1 cellular context compared by ENCODE assay signal in the genomic region with DNA sequence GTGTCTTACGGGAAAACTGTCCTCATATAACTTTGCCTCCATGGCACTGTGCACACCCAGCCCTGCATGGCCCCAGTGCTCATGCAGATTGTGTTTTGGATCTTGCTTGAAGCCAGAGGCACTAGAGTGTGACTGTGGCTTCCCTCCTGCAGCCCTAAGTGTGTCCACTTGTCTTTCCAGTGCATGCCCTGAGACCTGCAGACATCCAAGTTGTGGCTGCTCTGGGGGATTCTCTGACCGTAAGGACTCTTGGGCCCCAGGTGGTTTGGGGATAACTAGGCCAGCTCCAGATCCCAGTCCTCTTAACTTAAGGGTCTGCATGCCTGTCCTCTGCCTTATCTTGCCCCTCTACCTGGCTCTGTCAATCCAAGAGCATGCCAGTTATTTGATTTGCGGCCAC.
TF ChIP-seq lines count a peak whose summit lies in the region.

No MANE protein-coding gene starts in this region.

TF ChIP-seq in H1, 55 proteins besides CTCF, POLR2A, EP300 and RAD21:
- no peak for TF ChIP-seq RFX5 (IDR thresholded peaks at IDR 0.05; ENCODE audit: borderline replicate concordance, low read depth, low read length)
- no peak for TF ChIP-seq SIN3A (conservative IDR thresholded peaks at IDR 0.05 in 1 of 2, IDR thresholded peaks at IDR 0.05 in 1 of 2; ENCODE audit: low read depth in 1 of 2, low read length in 2 of 2)
- no peak for TF ChIP-seq PHF8 (conservative IDR thresholded peaks at IDR 0.05; ENCODE audit: low read depth, low read length)
- TF ChIP-seq BRCA1 (IDR thresholded peaks at IDR 0.05; ENCODE audit: low read depth, low read length), result no peak
- TF ChIP-seq TCF12 (IDR thresholded peaks at IDR 0.05; ENCODE audit: low read depth, low read length), result no peak
- TF ChIP-seq FOSL1 (IDR thresholded peaks at IDR 0.05; ENCODE audit: insufficient read depth, low read depth, low read length), result no peak
- TF ChIP-seq POLR2AphosphoS5 (IDR thresholded peaks at IDR 0.05; ENCODE audit: low read depth, low read length), result no peak
- TF ChIP-seq, protein P1, sequence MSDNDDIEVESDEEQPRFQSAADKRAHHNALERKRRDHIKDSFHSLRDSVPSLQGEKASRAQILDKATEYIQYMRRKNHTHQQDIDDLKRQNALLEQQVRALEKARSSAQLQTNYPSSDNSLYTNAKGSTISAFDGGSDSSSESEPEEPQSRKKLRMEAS (IDR thresholded peaks at IDR 0.05), result no peak
- TF ChIP-seq JUN (IDR thresholded peaks at IDR 0.05; ENCODE audit: low read depth, low read length), result no peak
- TF ChIP-seq MAFK (IDR thresholded peaks at IDR 0.05; ENCODE audit: low read depth, low read length), result no peak
- no peak for TF ChIP-seq CEBPB (IDR thresholded peaks at IDR 0.05; ENCODE audit: low read depth, low read length)
- TF ChIP-seq GABPA (IDR thresholded peaks at IDR 0.05; ENCODE audit: borderline replicate concordance, insufficient read depth, low read length), result no peak
- no peak for TF ChIP-seq SRF (IDR thresholded peaks at IDR 0.05; ENCODE audit: low read depth, low read length)
- no peak for TF ChIP-seq KDM1A (IDR thresholded peaks at IDR 0.05; ENCODE audit: borderline replicate concordance, low read length)
- TF ChIP-seq SP2 (IDR thresholded peaks at IDR 0.05; ENCODE audit: low read length), result no peak
- no peak for TF ChIP-seq POU5F1 (IDR thresholded peaks at IDR 0.05; ENCODE audit: low read depth, low read length)
- TF ChIP-seq RXRA (IDR thresholded peaks at IDR 0.05; ENCODE audit: insufficient read depth, low read depth, low read length), result no peak
- TF ChIP-seq NANOG (IDR thresholded peaks at IDR 0.05; ENCODE audit: insufficient read depth, low read depth, low read length, poor library complexity, severe bottlenecking), result no peak
